In the genomic region with DNA sequence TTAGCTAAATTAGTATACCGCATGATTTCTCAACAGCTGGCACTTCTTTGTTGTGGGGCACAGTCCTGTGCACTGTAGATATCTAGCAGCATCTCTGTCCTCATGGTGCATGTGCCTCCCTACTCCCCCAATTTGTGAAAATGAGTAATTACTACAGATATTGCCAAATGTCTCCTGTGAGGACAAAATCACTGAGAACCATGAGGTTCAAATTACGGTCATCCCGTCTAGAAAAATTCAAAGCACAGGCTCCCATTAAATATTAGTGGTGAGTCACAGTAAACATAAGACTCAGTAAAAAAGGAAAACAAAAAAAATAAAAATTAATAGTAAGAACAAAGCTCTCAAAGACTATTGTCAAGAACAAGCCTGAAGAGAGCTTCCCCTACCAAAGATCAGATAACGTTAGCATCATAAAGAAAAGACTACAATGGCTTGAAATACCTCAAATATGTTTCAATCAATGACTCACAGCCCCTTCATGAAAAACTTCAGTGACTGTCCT, we compare ENCODE assay signal across 12 cellular contexts. TPM values are rescaled to one million over a fixed set of nuclear protein-coding genes. Genes with fewer than 3 reads are reported as not detected.
DNase-seq lines count a peak whose midpoint lies in the region; ATAC-seq and TF ChIP-seq lines count a peak whose summit lies in the region.
"Had no signal": no experiment of that assay in that cellular context is flagged by ENCODE, and none has a peak within 500 bp of the region (broad histone marks: within the 10 kb centered on the region; RNA-seq: fewer than 3 reads in every experiment).

No MANE protein-coding gene starts in this region.

- H3K27ac Mint-ChIP-seq in activated T-cell treated with anti-CD3 and anti-CD28 coated beads, Interleukin-2, amount 50 U/mL, for 24 hours: peak overlapping the region; percentile 71
- H3K27ac Mint-ChIP-seq in stimulated activated naive CD8-positive, alpha-beta T cell treated with anti-CD3 and anti-CD28 coated beads, Interleukin-15, amount 100 ng/mL, for 72 hours: peak overlapping the region in 1 of 2 donors; percentile 82

- H3K4me3 ChIP-seq in lower leg skin (ENCODE audit: low read depth, poor library complexity, severe bottlenecking): no peak overlapping the region

- WGBS in lower leg skin, 2 donors: 48 to 69% methylated on average over 4 of the region's 4 CpGs

- TF ChIP-seq CTCF in lower leg skin (IDR thresholded peaks at IDR 0.05): no peak

- DNase-seq in activated T-cell treated with anti-CD3 and anti-CD28 coated beads, Interleukin-2, amount 50 U/mL, for 24 hours: no peak
- no peak for DNase-seq in activated T-cell treated with anti-CD3 and anti-CD28 coated beads, Interleukin-2, amount 50 U/mL, for 48 hours
- DNase-seq in SKM-1 (lab: John Stamatoyannopoulos, UW; ENCODE audit: unreplicated experiment): peak; percentile 9
- peak; percentile 81 for DNase-seq in foreskin melanocyte
- no peak for DNase-seq in stimulated activated naive CD8-positive, alpha-beta T cell treated with anti-CD3 and anti-CD28 coated beads, Interleukin-15, amount 100 ng/mL, for 72 hours
- DNase-seq in effector CD4-positive, alpha-beta T cell: no peak
- no peak for DNase-seq in NCI-H1048 (lab: John Stamatoyannopoulos, UW)
- no peak for DNase-seq in lower leg skin (ENCODE audit: low spot score in 2 of 2)
- DNase-seq: BE2C, NCI-H1930 had no signal

- TF ChIP-seq POLR2A in lower leg skin (IDR thresholded peaks at IDR 0.05): no peak

- peak; percentile 46 for ATAC-seq in stimulated activated naive CD8-positive, alpha-beta T cell treated with anti-CD3 and anti-CD28 coated beads, Interleukin-15, amount 100 ng/mL, for 72 hours

- intact Hi-C loops in lower leg skin (cut with DNase I; ENCODE audit: low total_unique reads): no loop called here

- no peaks in the 10 kb centered on the region for H3K9me3 Mint-ChIP-seq in activated T-cell treated with anti-CD3 and anti-CD28 coated beads, Interleukin-2, amount 50 U/mL, for 24 hours
- no peaks in the 10 kb centered on the region for H3K9me3 Mint-ChIP-seq in stimulated activated naive CD8-positive, alpha-beta T cell treated with anti-CD3 and anti-CD28 coated beads, Interleukin-15, amount 100 ng/mL, for 72 hours

- H3K4me1 Mint-ChIP-seq in activated T-cell treated with anti-CD3 and anti-CD28 coated beads, Interleukin-2, amount 50 U/mL, for 24 hours (ENCODE audit: low read depth): peaks cover 56% of the 10 kb centered on the region
- H3K4me1 Mint-ChIP-seq in stimulated activated naive CD8-positive, alpha-beta T cell treated with anti-CD3 and anti-CD28 coated beads, Interleukin-15, amount 100 ng/mL, for 72 hours: peaks cover 60% of the 10 kb centered on the region

- no peak overlapping the region for H3K4me3 Mint-ChIP-seq in activated T-cell treated with anti-CD3 and anti-CD28 coated beads, Interleukin-2, amount 50 U/mL, for 24 hours
- H3K4me3 Mint-ChIP-seq in stimulated activated naive CD8-positive, alpha-beta T cell treated with anti-CD3 and anti-CD28 coated beads, Interleukin-15, amount 100 ng/mL, for 72 hours: peak overlapping the region; percentile 17 to 53

- H3K36me3 Mint-ChIP-seq in activated T-cell treated with anti-CD3 and anti-CD28 coated beads, Interleukin-2, amount 50 U/mL, for 24 hours (ENCODE audit: low read depth): peaks cover 69% of the 10 kb centered on the region

- no peaks in the 10 kb centered on the region for H3K27me3 Mint-ChIP-seq in activated T-cell treated with anti-CD3 and anti-CD28 coated beads, Interleukin-2, amount 50 U/mL, for 24 hours
- no peaks in the 10 kb centered on the region for H3K27me3 Mint-ChIP-seq in stimulated activated naive CD8-positive, alpha-beta T cell treated with anti-CD3 and anti-CD28 coated beads, Interleukin-15, amount 100 ng/mL, for 72 hours

RNA-seq across cellular contexts. Expression of a gene that starts 57.8 kb away (rescaled TPM):
- total RNA-seq in lower leg skin: not detected
- total RNA-seq: skeletal muscle tissue; T-helper 2 cell treated with Interferon-gamma antibody and Interleukin-4, amounts not matched to agents 100 ng/mL and 5 ng/mL, for 36 hours had no signal

Comparison
In these comparisons a context has a peak if more than half of its experiments do, and no peak if none do; other contexts are left out.
1. DNase-seq: peak in SKM-1 (single experiment) and foreskin melanocyte (single experiment); none in activated T-cell treated with anti-CD3 and anti-CD28 coated beads, Interleukin-2, amount 50 U/mL, for 24 hours (single experiment), activated T-cell treated with anti-CD3 and anti-CD28 coated beads, Interleukin-2, amount 50 U/mL, for 48 hours (0 of 2), stimulated activated naive CD8-positive, alpha-beta T cell treated with anti-CD3 and anti-CD28 coated beads, Interleukin-15, amount 100 ng/mL, for 72 hours (0 of 2), effector CD4-positive, alpha-beta T cell (single experiment), NCI-H1048 (single experiment) and lower leg skin (0 of 2).